ENCODE assay signal across 19 cellular contexts in genomic region chr20:14935285-14935684, GRCh38.
DNase-seq lines count a peak whose midpoint lies in the region; ATAC-seq, FAIRE-seq and TF ChIP-seq lines count a peak whose summit lies in the region.
"Had no signal": no experiment of that assay in that cellular context is flagged by ENCODE, and none has a peak within 500 bp of the region (broad histone marks: within the 10 kb centered on the region; RNA-seq: fewer than 3 reads in every experiment).

No MANE protein-coding gene starts in this region.

- no peak overlapping the region for H3K4me2 ChIP-seq in keratinocyte (ENCODE audit: control insufficient read depth, extremely low read depth, insufficient read depth, low read depth, low read length)
- H3K4me2 ChIP-seq: GM23338 had no signal

- peaks cover 2% of the 10 kb centered on the region for H3K9me3 ChIP-seq in keratinocyte (ENCODE audit: control insufficient read depth, low read depth, low read length)
- no peaks in the 10 kb centered on the region for H3K9me3 ChIP-seq in lower lobe of right lung
- no peaks in the 10 kb centered on the region for H3K9me3 ChIP-seq in psoas muscle
- no peaks in the 10 kb centered on the region for H3K9me3 ChIP-seq in upper lobe of left lung

- H3K27me3 ChIP-seq in keratinocyte (ENCODE audit: control insufficient read depth, extremely low read depth, insufficient read depth, low read length) (no peaks in the 10 kb centered on the region), lower lobe of right lung (ENCODE audit: low read depth) (no peaks in the 10 kb centered on the region), psoas muscle (ENCODE audit: insufficient read depth in 3 of 3, low read length in 2 of 3) (no peaks in the 10 kb centered on the region), upper lobe of left lung (no peaks in the 10 kb centered on the region)

- H3K9me1 ChIP-seq in keratinocyte (ENCODE audit: control insufficient read depth, extremely low read depth, insufficient read depth, low read length), result no peaks in the 10 kb centered on the region

- TF ChIP-seq EP300 in upper lobe of left lung (IDR thresholded peaks at IDR 0.05), result no peak

- TF ChIP-seq CTCF in keratinocyte (optimal IDR thresholded peaks at IDR 0.05 in 1 of 3, IDR thresholded peaks at IDR 0.05 in 1 of 3, conservative IDR thresholded peaks at IDR 0.05 in 1 of 3; ENCODE audit: extremely low read depth in 1 of 3, insufficient read depth in 2 of 3, low read length in 3 of 3) (no peak), lower lobe of right lung (IDR thresholded peaks at IDR 0.05) (no peak), psoas muscle (IDR thresholded peaks at IDR 0.05) (no peak), upper lobe of left lung (IDR thresholded peaks at IDR 0.05) (no peak)

- peak; percentile 26 for FAIRE-seq in keratinocyte (lab: Jason Lieb, UNC)
- FAIRE-seq: GM12878 had no signal

- intact Hi-C loops in lower lobe of right lung (cut with DNase I), result no loop called here
- intact Hi-C loops in sciatic nerve (cut with DNase I), result no loop called here
- intact Hi-C loops in psoas muscle (cut with DNase I), result no loop called here

- dilution Hi-C loops in keratinocyte (cut with MboI; ENCODE audit: extremely low pct_ligation_motif_present, low sequenced_read_pairs), result no loop called here

- H3K36me3 ChIP-seq in keratinocyte (ENCODE audit: control insufficient read depth in 2 of 2, extremely low read depth in 1 of 2, insufficient read depth in 2 of 2, low read length in 2 of 2) (no peaks in the 10 kb centered on the region), lower lobe of right lung (no peaks in the 10 kb centered on the region), psoas muscle (ENCODE audit: insufficient read depth in 1 of 2, low read depth in 1 of 2) (no peaks in the 10 kb centered on the region), upper lobe of left lung (no peaks in the 10 kb centered on the region)

- DNase-seq in NCI-H2171 treated with DMSO at 0.1 percent for 48 hours (lab: John Stamatoyannopoulos, UW) (peak; percentile 23), NCI-H2171 (lab: John Stamatoyannopoulos, UW) (no peak), keratinocyte (ENCODE audit: low read depth, low spot score) (no peak), lower lobe of right lung (no peak), sciatic nerve (ENCODE audit: low spot score) (no peak), psoas muscle (no peak), upper lobe of left lung (no peak)
- DNase-seq: C1 segment of cervical spinal cord; Calu3; CD4-positive, alpha-beta memory T cell; COR-L47; DMS79; EL; GDM1; H9 had no signal

- H4K20me1 ChIP-seq in keratinocyte (ENCODE audit: control insufficient read depth, extremely low read depth, insufficient read depth, low read length), result no peaks in the 10 kb centered on the region

- H3K4me1 ChIP-seq in keratinocyte (ENCODE audit: control insufficient read depth, extremely low read depth, insufficient read depth, low read length), result no peaks in the 10 kb centered on the region
- no peaks in the 10 kb centered on the region for H3K4me1 ChIP-seq in lower lobe of right lung
- no peaks in the 10 kb centered on the region for H3K4me1 ChIP-seq in psoas muscle
- H3K4me1 ChIP-seq in upper lobe of left lung, result peaks cover 0 to 3% (median 0%) of the 10 kb centered on the region in 4 donors

- peak; percentile 35 to 60 for ATAC-seq in lower lobe of right lung
- peak; percentile 80 for ATAC-seq in sciatic nerve
- no peak for ATAC-seq in psoas muscle
- no peak for ATAC-seq in GM18517 (IDR thresholded peaks at IDR 0.05; ENCODE audit: unreplicated experiment)
- ATAC-seq in upper lobe of left lung (ENCODE audit: low FRiP score in 2 of 2), result no peak
- ATAC-seq: GM12878, GM23338, HCT116 had no signal

- H2AFZ ChIP-seq in keratinocyte (ENCODE audit: control insufficient read depth, low read length), result no peak overlapping the region
- H2AFZ ChIP-seq: GM23338 had no signal

- WGBS in psoas muscle, 3 donors, result 58 to 73% (median 65%) methylated on average over 1 of the region's 1 CpG
- 55 to 71% methylated on average over 1 of the region's 1 CpG for WGBS in upper lobe of left lung, 2 donors

- TF ChIP-seq POLR2A in upper lobe of left lung (IDR thresholded peaks at IDR 0.05), result no peak

- H3K27ac ChIP-seq in keratinocyte (ENCODE audit: control insufficient read depth, insufficient read depth, low read length) (no peak overlapping the region), lower lobe of right lung (no peak overlapping the region), psoas muscle (no peak overlapping the region), upper lobe of left lung (no peak overlapping the region)

- no peak overlapping the region for H3K9ac ChIP-seq in keratinocyte (ENCODE audit: control insufficient read depth, extremely low read depth, insufficient read depth, low read length)

- H3K79me2 ChIP-seq in keratinocyte (ENCODE audit: control insufficient read depth, insufficient read depth, low read length), result no peaks in the 10 kb centered on the region

- H3K4me3 ChIP-seq in keratinocyte (ENCODE audit: control insufficient read depth in 2 of 3, extremely low read depth in 1 of 3, insufficient read depth in 2 of 3, low read depth in 1 of 3, low read length in 3 of 3) (no peak overlapping the region), lower lobe of right lung (no peak overlapping the region), psoas muscle (no peak overlapping the region), upper lobe of left lung (no peak overlapping the region)
- H3K4me3 ChIP-seq: GM12878, GM23338 had no signal

Comparison
In these comparisons a context has a peak if more than half of its experiments do, and no peak if none do; other contexts are left out.
1. ATAC-seq: peak in lower lobe of right lung (2 of 2) and sciatic nerve (single experiment); none in psoas muscle (0 of 4), GM18517 (single experiment) and upper lobe of left lung (0 of 2).